In the genomic region with DNA sequence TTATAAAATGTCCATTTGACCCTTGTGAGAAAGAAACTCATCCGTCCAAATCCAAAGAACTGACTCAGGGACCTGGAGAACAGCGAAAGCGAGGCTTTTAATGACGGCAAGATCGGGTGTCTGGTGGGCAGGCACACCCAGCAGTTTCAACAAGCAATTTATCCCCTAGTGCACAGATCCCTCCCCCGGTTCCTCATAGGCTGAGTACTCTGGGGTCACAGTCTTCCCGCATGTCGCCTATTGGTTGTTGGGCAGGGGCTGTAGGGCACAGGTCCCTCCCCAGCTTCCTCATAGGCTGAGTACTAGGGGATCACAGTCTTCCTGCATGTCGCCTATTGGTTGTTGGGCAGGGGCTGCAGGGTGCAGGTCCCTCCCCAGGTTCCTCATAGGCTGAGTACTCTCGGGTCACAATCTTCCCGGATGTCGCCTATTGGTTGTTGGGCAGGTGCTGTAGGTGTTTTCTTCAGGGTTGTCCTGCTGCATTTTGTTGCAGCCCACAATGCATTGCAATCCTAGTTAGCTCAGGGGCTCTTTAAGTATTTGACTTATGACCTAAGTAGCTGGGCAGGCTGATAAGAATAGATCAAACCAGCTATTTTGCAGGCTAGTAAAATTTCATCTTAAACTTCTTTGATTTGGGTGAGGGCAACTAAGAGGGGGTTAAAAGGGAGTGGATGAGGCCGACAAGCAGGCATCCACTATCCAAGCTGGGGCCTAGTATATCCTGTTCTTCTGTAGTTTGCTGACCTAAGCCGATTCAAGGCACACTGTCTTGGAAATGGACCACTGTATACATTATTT, we compare ENCODE assay signal across 1 cellular context.
TF ChIP-seq lines count a peak whose summit lies in the region.

No MANE protein-coding gene starts in this region.

TF ChIP-seq in K562, 482 proteins besides CTCF, POLR2A, EP300 and RAD21 (continued from another document and continues in another):
- TF ChIP-seq MLLT1 (IDR thresholded peaks at IDR 0.05) (peak in 1 of 2 experiments; percentile 96; a peak in 2 of 4 replicates), ATF7 (IDR thresholded peaks at IDR 0.05) (peak; percentile 78), FOS (IDR thresholded peaks at IDR 0.05; ENCODE audit: extremely low read depth, insufficient read length) (peak; percentile 99), PRMT5 (CRISPR knock-in tag; IDR thresholded peaks at IDR 0.05) (no peak), KDM5B (IDR thresholded peaks at IDR 0.05; ENCODE audit: insufficient replicate concordance, low read depth, low read length) (peak; percentile 83), PKNOX1 (IDR thresholded peaks at IDR 0.05) (peak; percentile 89), CREBBP (IDR thresholded peaks at IDR 0.05; ENCODE audit: low read depth, low read length) (peak; percentile 99), RBFOX2 (IDR thresholded peaks at IDR 0.05; ENCODE audit: low read depth, low read length) (peak; percentile 69), USF1 (CRISPR knock-in tag; IDR thresholded peaks at IDR 0.05) (peak; percentile 64), ZNF175 (CRISPR knock-in tag; IDR thresholded peaks at IDR 0.05; ENCODE audit: low read depth) (0 out of 2 replicates have a peak, but pooled peaks have one; percentile 23), TAF9B (IDR thresholded peaks at IDR 0.05; ENCODE audit: partially characterized antibody) (peak; percentile 40), POLR2G (IDR thresholded peaks at IDR 0.05; ENCODE audit: low read depth, low read length) (peak; percentile 62), ATF1 (CRISPR knock-in tag; IDR thresholded peaks at IDR 0.05) (no peak), ATF1 (tag; IDR thresholded peaks at IDR 0.05) (peak; percentile 94), RFX5 (IDR thresholded peaks at IDR 0.05; ENCODE audit: low read depth, low read length) (0 out of 2 replicates have a peak, but pooled peaks have one; percentile 58), MYC (IDR thresholded peaks at IDR 0.05; ENCODE audit: low read depth, low read length) (peak; percentile 71), MYC (CRISPR knock-in tag; IDR thresholded peaks at IDR 0.05; ENCODE audit: borderline replicate concordance, low read depth) (no peak), NR2C2 (CRISPR knock-in tag; IDR thresholded peaks at IDR 0.05) (peak; percentile 94), NR2C2 (tag; IDR thresholded peaks at IDR 0.05) (peak; percentile 98), SUPT5H (IDR thresholded peaks at IDR 0.05) (peak; percentile 76), POLR2AphosphoS5 (IDR thresholded peaks at IDR 0.05; ENCODE audit: control insufficient read depth, insufficient read depth, low read depth, low read length) (peak; percentile 81), C11orf30 (IDR thresholded peaks at IDR 0.05; ENCODE audit: low read depth) (peak; percentile 8; the same call in 1 of the 2 replicates), POLR2H (tag; IDR thresholded peaks at IDR 0.05; ENCODE audit: low read depth) (peak; percentile 91), MAZ (CRISPR knock-in tag; conservative IDR thresholded peaks at IDR 0.05 in 1 of 2, IDR thresholded peaks at IDR 0.05 in 1 of 2) (peak in 1 of 2 experiments; percentile 48; a peak in 2 of 4 replicates), REST (CRISPR knock-in tag; IDR thresholded peaks at IDR 0.05; ENCODE audit: low read depth) (no peak), POLR2AphosphoS2 (IDR thresholded peaks at IDR 0.05; ENCODE audit: low read length) (peak; percentile 65; the same call in 1 of the 2 replicates), PHF20 (IDR thresholded peaks at IDR 0.05; ENCODE audit: partially characterized antibody) (peak; percentile 31), NFYB (IDR thresholded peaks at IDR 0.05; ENCODE audit: extremely low read depth, insufficient read length) (peak; percentile 99), TAF1 (IDR thresholded peaks at IDR 0.05; ENCODE audit: control insufficient read depth, extremely low read depth, insufficient read depth, low read length, severe bottlenecking) (peak; percentile 51), ARNT (IDR thresholded peaks at IDR 0.05) (peak in 1 of 2 experiments; percentile 30; a peak in 1 of 4 replicates), CBFA2T3 (IDR thresholded peaks at IDR 0.05) (no peak), CC2D1A (IDR thresholded peaks at IDR 0.05) (peak; percentile 94), POLR2B (IDR thresholded peaks at IDR 0.05; ENCODE audit: low read depth, partially characterized antibody) (peak; percentile 80), CHD2 (IDR thresholded peaks at IDR 0.05; ENCODE audit: low read depth, low read length) (peak; percentile 88), CREB3L1 (IDR thresholded peaks at IDR 0.05; ENCODE audit: borderline replicate concordance, low read depth) (peak; percentile 37; the same call in 1 of the 2 replicates), E2F8 (IDR thresholded peaks at IDR 0.05; ENCODE audit: low read depth, partially characterized antibody) (peak; percentile 87), HCFC1 (IDR thresholded peaks at IDR 0.05; ENCODE audit: low read depth, low read length) (0 out of 2 replicates have a peak, but pooled peaks have one; percentile 3), MAFF (IDR thresholded peaks at IDR 0.05; ENCODE audit: low read length) (no peak), TBL1XR1 (IDR thresholded peaks at IDR 0.05; ENCODE audit: low read length in 2 of 2) (0 out of 4 replicates have a peak, but pooled peaks of 1 of the 2 experiments have one; percentile 51)
- TF ChIP-seq, protein P1, sequence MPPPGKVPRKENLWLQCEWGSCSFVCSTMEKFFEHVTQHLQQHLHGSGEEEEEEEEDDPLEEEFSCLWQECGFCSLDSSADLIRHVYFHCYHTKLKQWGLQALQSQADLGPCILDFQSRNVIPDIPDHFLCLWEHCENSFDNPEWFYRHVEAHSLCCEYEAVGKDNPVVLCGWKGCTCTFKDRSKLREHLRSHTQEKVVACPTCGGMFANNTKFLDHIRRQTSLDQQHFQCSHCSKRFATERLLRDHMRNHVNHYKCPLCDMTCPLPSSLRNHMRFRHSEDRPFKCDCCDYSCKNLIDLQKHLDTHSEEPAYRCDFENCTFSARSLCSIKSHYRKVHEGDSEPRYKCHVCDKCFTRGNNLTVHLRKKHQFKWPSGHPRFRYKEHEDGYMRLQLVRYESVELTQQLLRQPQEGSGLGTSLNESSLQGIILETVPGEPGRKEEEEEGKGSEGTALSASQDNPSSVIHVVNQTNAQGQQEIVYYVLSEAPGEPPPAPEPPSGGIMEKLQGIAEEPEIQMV (tag; conservative IDR thresholded peaks at IDR 0.05; ENCODE audit: low read depth), result peak; percentile 85
- TF ChIP-seq, protein P2, sequence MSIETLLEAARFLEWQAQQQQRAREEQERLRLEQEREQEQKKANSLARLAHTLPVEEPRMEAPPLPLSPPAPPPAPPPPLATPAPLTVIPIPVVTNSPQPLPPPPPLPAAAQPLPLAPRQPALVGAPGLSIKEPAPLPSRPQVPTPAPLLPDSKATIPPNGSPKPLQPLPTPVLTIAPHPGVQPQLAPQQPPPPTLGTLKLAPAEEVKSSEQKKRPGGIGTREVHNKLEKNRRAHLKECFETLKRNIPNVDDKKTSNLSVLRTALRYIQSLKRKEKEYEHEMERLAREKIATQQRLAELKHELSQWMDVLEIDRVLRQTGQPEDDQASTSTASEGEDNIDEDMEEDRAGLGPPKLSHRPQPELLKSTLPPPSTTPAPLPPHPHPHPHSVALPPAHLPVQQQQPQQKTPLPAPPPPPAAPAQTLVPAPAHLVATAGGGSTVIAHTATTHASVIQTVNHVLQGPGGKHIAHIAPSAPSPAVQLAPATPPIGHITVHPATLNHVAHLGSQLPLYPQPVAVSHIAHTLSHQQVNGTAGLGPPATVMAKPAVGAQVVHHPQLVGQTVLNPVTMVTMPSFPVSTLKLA (conservative IDR thresholded peaks at IDR 0.05), result peak in 1 of 2 experiments; percentile 43; a peak in 1 of 4 replicates
- TF ChIP-seq, protein P3, sequence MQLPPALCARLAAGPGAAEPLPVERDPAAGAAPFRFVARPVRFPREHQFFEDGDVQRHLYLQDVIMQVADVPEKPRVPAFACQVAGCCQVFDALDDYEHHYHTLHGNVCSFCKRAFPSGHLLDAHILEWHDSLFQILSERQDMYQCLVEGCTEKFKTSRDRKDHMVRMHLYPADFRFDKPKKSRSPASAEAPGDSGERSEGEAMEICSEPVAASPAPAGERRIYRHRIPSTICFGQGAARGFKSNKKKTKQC (CRISPR knock-in tag; IDR thresholded peaks at IDR 0.05), result no peak
- TF ChIP-seq, protein P4, sequence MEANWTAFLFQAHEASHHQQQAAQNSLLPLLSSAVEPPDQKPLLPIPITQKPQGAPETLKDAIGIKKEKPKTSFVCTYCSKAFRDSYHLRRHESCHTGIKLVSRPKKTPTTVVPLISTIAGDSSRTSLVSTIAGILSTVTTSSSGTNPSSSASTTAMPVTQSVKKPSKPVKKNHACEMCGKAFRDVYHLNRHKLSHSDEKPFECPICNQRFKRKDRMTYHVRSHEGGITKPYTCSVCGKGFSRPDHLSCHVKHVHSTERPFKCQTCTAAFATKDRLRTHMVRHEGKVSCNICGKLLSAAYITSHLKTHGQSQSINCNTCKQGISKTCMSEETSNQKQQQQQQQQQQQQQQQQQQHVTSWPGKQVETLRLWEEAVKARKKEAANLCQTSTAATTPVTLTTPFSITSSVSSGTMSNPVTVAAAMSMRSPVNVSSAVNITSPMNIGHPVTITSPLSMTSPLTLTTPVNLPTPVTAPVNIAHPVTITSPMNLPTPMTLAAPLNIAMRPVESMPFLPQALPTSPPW (CRISPR knock-in tag; IDR thresholded peaks at IDR 0.05), result peak; percentile 53; the same call in 1 of the 2 replicates
